In genomic region chr5:64506567-64507321, GRCh38 we compare ENCODE assay signal across 10 cellular contexts. TPM values are rescaled to one million over a fixed set of nuclear protein-coding genes. Genes with fewer than 3 reads are reported as not detected.
DNase-seq lines count a peak whose midpoint lies in the region; ATAC-seq and TF ChIP-seq lines count a peak whose summit lies in the region.
"Had no signal": no experiment of that assay in that cellular context is flagged by ENCODE, and none has a peak within 500 bp of the region (broad histone marks: within the 10 kb centered on the region; RNA-seq: fewer than 3 reads in every experiment).

No MANE protein-coding gene starts in this region.

- H3K9me3 ChIP-seq in esophagus muscularis mucosa (no peaks in the 10 kb centered on the region), vagina (no peaks in the 10 kb centered on the region)

- TF ChIP-seq CTCF in esophagus muscularis mucosa (IDR thresholded peaks at IDR 0.05): peak in 1 of 3 experiments; percentile 40
- TF ChIP-seq CTCF in nephron progenitor cell (IDR thresholded peaks at IDR 0.05): peak; percentile 25
- TF ChIP-seq CTCF in vagina (IDR thresholded peaks at IDR 0.05): no peak

- H3K27me3 ChIP-seq in esophagus muscularis mucosa (peaks cover 0 to 16% (median 0%) of the 10 kb centered on the region in 4 donors), vagina (no peaks in the 10 kb centered on the region)
- H3K27me3 ChIP-seq: BLaER1 treated with 17β-estradiol and CSF1 and Interleukin-3, amounts not matched to agents 10 nM and 100 nM had no signal

- ATAC-seq in activated naive CD8-positive, alpha-beta T cell treated with anti-CD3 and anti-CD28 coated beads, Interleukin-2, amount 50 U/mL, for 24 hours: peak; percentile 12

- no peak for DNase-seq in activated naive CD8-positive, alpha-beta T cell treated with anti-CD3 and anti-CD28 coated beads, Interleukin-2, amount 50 U/mL, for 24 hours
- DNase-seq in activated naive CD8-positive, alpha-beta T cell treated with anti-CD3 and anti-CD28 coated beads for 36 hours: no peak
- DNase-seq in esophagus muscularis mucosa (ENCODE audit: extremely low spot score): no peak
- peak; percentile 29 for DNase-seq in nephron progenitor cell
- no peak for DNase-seq in vagina (ENCODE audit: extremely low spot score in 2 of 2)
- DNase-seq in kidney tubule cell (ENCODE audit: low spot score): no peak
- no peak for DNase-seq in activated naive CD4-positive, alpha-beta T cell (lab: John Stamatoyannopoulos, UW)
- no peak for DNase-seq in mesenteric fat pad (ENCODE audit: low spot score)

- intact Hi-C loops in esophagus muscularis mucosa (cut with DNase I) (no loop called here), vagina (cut with DNase I) (loop anchor here (10.0 kb wide), 1 partner anchor 78 kb away; no protein-coding TSS in a partner anchor)

- peaks cover 5% of the 10 kb centered on the region for H3K4me1 Mint-ChIP-seq in activated naive CD8-positive, alpha-beta T cell treated with anti-CD3 and anti-CD28 coated beads, Interleukin-2, amount 50 U/mL, for 24 hours
- H3K4me1 Mint-ChIP-seq in activated naive CD8-positive, alpha-beta T cell treated with anti-CD3 and anti-CD28 coated beads for 36 hours: peaks cover 4% of the 10 kb centered on the region
- H3K4me1 Mint-ChIP-seq in nephron progenitor cell: peaks cover 16% of the 10 kb centered on the region

- peak overlapping the region in 3 of 4 donors; percentile 25 to 54 (median 51) for H3K27ac ChIP-seq in esophagus muscularis mucosa (replicated peaks in 1 of 4)
- no peak overlapping the region for H3K27ac ChIP-seq in vagina
- H3K27ac ChIP-seq: BLaER1 treated with 17β-estradiol and CSF1 and Interleukin-3, amounts not matched to agents 10 nM and 100 nM had no signal

- no peaks in the 10 kb centered on the region for H3K36me3 Mint-ChIP-seq in activated naive CD8-positive, alpha-beta T cell treated with anti-CD3 and anti-CD28 coated beads, Interleukin-2, amount 50 U/mL, for 24 hours (ENCODE audit: low read depth)
- H3K36me3 Mint-ChIP-seq in activated naive CD8-positive, alpha-beta T cell treated with anti-CD3 and anti-CD28 coated beads for 36 hours: no peaks in the 10 kb centered on the region
- H3K36me3 Mint-ChIP-seq in nephron progenitor cell (ENCODE audit: low read depth): no peaks in the 10 kb centered on the region
- H3K36me3 Mint-ChIP-seq: IgD-negative memory B cell had no signal

- no peak for TF ChIP-seq EP300 in esophagus muscularis mucosa (IDR thresholded peaks at IDR 0.05)

- H3K36me3 ChIP-seq in esophagus muscularis mucosa (no peaks in the 10 kb centered on the region), vagina (no peaks in the 10 kb centered on the region)
- H3K36me3 ChIP-seq: BLaER1 treated with 17β-estradiol and CSF1 and Interleukin-3, amounts not matched to agents 10 nM and 100 nM had no signal

- peak overlapping the region; percentile 53 to 65 (median 56) for H3K4me3 ChIP-seq in esophagus muscularis mucosa
- H3K4me3 ChIP-seq in vagina: peak overlapping the region; percentile 35
- H3K4me3 ChIP-seq: BLaER1 treated with 17β-estradiol and CSF1 and Interleukin-3, amounts not matched to agents 10 nM and 100 nM had no signal

- H3K27ac Mint-ChIP-seq in activated naive CD8-positive, alpha-beta T cell treated with anti-CD3 and anti-CD28 coated beads, Interleukin-2, amount 50 U/mL, for 24 hours: no peak overlapping the region
- H3K27ac Mint-ChIP-seq in activated naive CD8-positive, alpha-beta T cell treated with anti-CD3 and anti-CD28 coated beads for 36 hours: no peak overlapping the region
- no peak overlapping the region for H3K27ac Mint-ChIP-seq in nephron progenitor cell
- H3K27ac Mint-ChIP-seq: IgD-negative memory B cell had no signal

- H3K4me1 ChIP-seq in esophagus muscularis mucosa (peaks cover 3 to 30% (median 25%) of the 10 kb centered on the region in 4 donors), vagina (peaks cover 5% of the 10 kb centered on the region)
- H3K4me1 ChIP-seq: BLaER1 treated with 17β-estradiol and CSF1 and Interleukin-3, amounts not matched to agents 10 nM and 100 nM had no signal

- no peak overlapping the region for H3K4me3 Mint-ChIP-seq in activated naive CD8-positive, alpha-beta T cell treated with anti-CD3 and anti-CD28 coated beads, Interleukin-2, amount 50 U/mL, for 24 hours
- no peak overlapping the region for H3K4me3 Mint-ChIP-seq in activated naive CD8-positive, alpha-beta T cell treated with anti-CD3 and anti-CD28 coated beads for 36 hours
- peak overlapping the region; percentile 88 for H3K4me3 Mint-ChIP-seq in nephron progenitor cell
- H3K4me3 Mint-ChIP-seq: IgD-negative memory B cell had no signal

- no peaks in the 10 kb centered on the region for H3K9me3 Mint-ChIP-seq in activated naive CD8-positive, alpha-beta T cell treated with anti-CD3 and anti-CD28 coated beads, Interleukin-2, amount 50 U/mL, for 24 hours
- H3K9me3 Mint-ChIP-seq in activated naive CD8-positive, alpha-beta T cell treated with anti-CD3 and anti-CD28 coated beads for 36 hours: no peaks in the 10 kb centered on the region
- H3K9me3 Mint-ChIP-seq in nephron progenitor cell: no peaks in the 10 kb centered on the region

- H3K27me3 Mint-ChIP-seq in activated naive CD8-positive, alpha-beta T cell treated with anti-CD3 and anti-CD28 coated beads, Interleukin-2, amount 50 U/mL, for 24 hours: peaks cover 48% of the 10 kb centered on the region
- H3K27me3 Mint-ChIP-seq in activated naive CD8-positive, alpha-beta T cell treated with anti-CD3 and anti-CD28 coated beads for 36 hours: peaks cover 61% of the 10 kb centered on the region
- peaks cover 91% of the 10 kb centered on the region for H3K27me3 Mint-ChIP-seq in nephron progenitor cell (ENCODE audit: low read depth, poor library complexity)

- TF ChIP-seq POLR2A in esophagus muscularis mucosa (IDR thresholded peaks at IDR 0.05; ENCODE audit: low read depth) (no peak), vagina (IDR thresholded peaks at IDR 0.05) (no peak)

- WGBS in esophagus muscularis mucosa: 8% methylated on average over 24 of the region's 43 CpGs

RNA-seq across cellular contexts. Expression of gene RGS7BP, which starts 0.9 kb away (rescaled TPM):
- total RNA-seq in activated naive CD8-positive, alpha-beta T cell treated with anti-CD3 and anti-CD28 coated beads for 36 hours: not detected
- 1 to 10 TPM; 1.2 to 4.7 (median 4.1) TPM for total RNA-seq in esophagus muscularis mucosa
- 11.8 TPM for total RNA-seq in vagina
- total RNA-seq in mesenteric fat pad: 0.93 TPM
